ENCODE assay signal across 17 cellular contexts in the genomic region with DNA sequence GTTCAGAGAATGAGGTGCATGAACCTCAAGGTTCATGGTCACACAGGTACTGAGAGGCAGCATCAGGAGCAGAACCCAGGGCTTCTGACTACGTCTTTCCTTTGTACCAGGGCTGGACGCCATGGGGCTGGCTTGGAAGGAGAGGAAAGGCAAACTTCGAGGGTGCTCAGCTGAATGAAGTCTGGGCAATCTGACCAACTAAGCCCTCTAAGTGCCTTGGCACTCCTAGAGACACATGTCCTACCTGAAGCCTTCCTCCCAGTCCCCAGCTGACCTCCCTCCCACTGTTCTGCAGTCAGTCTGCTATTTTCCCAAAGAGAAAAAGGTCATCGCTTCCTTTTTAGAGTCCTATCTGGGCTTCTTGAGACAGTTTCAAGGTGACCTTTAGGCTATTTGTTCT. TPM values are rescaled to one million over a fixed set of nuclear protein-coding genes. Genes with fewer than 3 reads are reported as not detected.
DNase-seq lines count a peak whose midpoint lies in the region; ATAC-seq and TF ChIP-seq lines count a peak whose summit lies in the region.
"Had no signal": no experiment of that assay in that cellular context is flagged by ENCODE, and none has a peak within 500 bp of the region (broad histone marks: within the 10 kb centered on the region; RNA-seq: fewer than 3 reads in every experiment).

No MANE protein-coding gene starts in this region.

- H3K4me1 ChIP-seq in psoas muscle, result peaks cover 80% of the 10 kb centered on the region
- H3K4me1 ChIP-seq in HAP-1, result peaks cover 23% of the 10 kb centered on the region

- no peaks in the 10 kb centered on the region for H3K36me3 Mint-ChIP-seq in natural killer cell
- H3K36me3 Mint-ChIP-seq in natural killer cell treated with Interleukin-12 subunit alpha and Interleukin-12 subunit beta and Interleukin-15 and Interleukin-18, amount 100 ng/mL, for 72 hours, result no peaks in the 10 kb centered on the region

- H3K27me3 ChIP-seq in psoas muscle (ENCODE audit: insufficient read depth in 3 of 3, low read length in 2 of 3) (no peaks in the 10 kb centered on the region), HAP-1 (ENCODE audit: low read depth) (no peaks in the 10 kb centered on the region)
- H3K27me3 ChIP-seq: uterus had no signal

- peaks cover 52 to 62% of the 10 kb centered on the region in 2 donors for H3K4me1 Mint-ChIP-seq in natural killer cell
- peaks cover 44 to 62% of the 10 kb centered on the region in 2 donors for H3K4me1 Mint-ChIP-seq in natural killer cell treated with Interleukin-12 subunit alpha and Interleukin-12 subunit beta and Interleukin-15 and Interleukin-18, amount 100 ng/mL, for 72 hours (ENCODE audit: low read depth in 2 of 2)

- H3K27ac ChIP-seq in cingulate gyrus (ENCODE audit: low read depth, low read length), result peak overlapping the region; percentile 40
- H3K27ac ChIP-seq in psoas muscle, result peak overlapping the region; percentile 56

- H3K4me3 ChIP-seq in psoas muscle (no peak overlapping the region), HAP-1 (no peak overlapping the region)
- H3K4me3 ChIP-seq: uterus had no signal

- no peak for TF ChIP-seq CTCF in natural killer cell (IDR thresholded peaks at IDR 0.05)
- TF ChIP-seq CTCF in psoas muscle (IDR thresholded peaks at IDR 0.05), result no peak

- no peaks in the 10 kb centered on the region for H3K27me3 Mint-ChIP-seq in natural killer cell (ENCODE audit: low read depth in 2 of 2)
- H3K27me3 Mint-ChIP-seq in natural killer cell treated with Interleukin-12 subunit alpha and Interleukin-12 subunit beta and Interleukin-15 and Interleukin-18, amount 100 ng/mL, for 72 hours, result no peaks in the 10 kb centered on the region

- H3K9me3 ChIP-seq in psoas muscle (no peaks in the 10 kb centered on the region), HAP-1 (no peaks in the 10 kb centered on the region)
- H3K9me3 ChIP-seq: Caco-2, uterus had no signal

- H3K4me3 Mint-ChIP-seq in natural killer cell, result no peak overlapping the region
- no peak overlapping the region for H3K4me3 Mint-ChIP-seq in natural killer cell treated with Interleukin-12 subunit alpha and Interleukin-12 subunit beta and Interleukin-15 and Interleukin-18, amount 100 ng/mL, for 72 hours

- intact Hi-C loops in natural killer cell (cut with micrococcal nuclease) (loop anchor here (10.0 kb wide), 1 partner anchor 1585 kb away; a partner anchor contains a TSS), psoas muscle (cut with DNase I) (loop anchor here (5.0 kb wide), 1 partner anchor 32 kb away; no protein-coding TSS in a partner anchor)

- no peak for ATAC-seq in natural killer cell
- no peak for ATAC-seq in natural killer cell treated with Interleukin-12 subunit alpha and Interleukin-12 subunit beta and Interleukin-15 and Interleukin-18, amount 100 ng/mL, for 72 hours
- ATAC-seq in psoas muscle, result no peak
- ATAC-seq: activated naive CD4-positive, alpha-beta T cell treated with anti-CD3 and anti-CD28 coated beads, Interleukin-2, amount 50 U/mL, for 72 hours had no signal

- no peak for DNase-seq in natural killer cell
- DNase-seq in natural killer cell treated with Interleukin-12 subunit alpha and Interleukin-12 subunit beta and Interleukin-15 and Interleukin-18, amount 100 ng/mL, for 72 hours (ENCODE audit: low spot score), result no peak
- no peak for DNase-seq in psoas muscle
- DNase-seq in hepatic stellate cell (ENCODE audit: low spot score), result no peak
- no peak for DNase-seq in HAP-1 (ENCODE audit: low spot score in 2 of 2)
- DNase-seq in activated naive CD4-positive, alpha-beta T cell treated with anti-CD3 and anti-CD28 coated beads, Interleukin-2, amount 50 U/mL, for 16 hours, result no peak
- no peak for DNase-seq in islet precursor cell
- DNase-seq: activated CD4-positive, alpha-beta T cell treated with anti-CD3 and anti-CD28 coated beads, Interleukin-2, amount 50 U/mL, for 1 hour; Caco-2; effector memory CD4-positive, alpha-beta T cell; NCI-H187 treated with DMSO at 0.1 percent for 48 hours; NCI-H510A; stimulated activated CD4-positive, alpha-beta T cell treated with anti-CD3 and anti-CD28 coated beads, Interleukin-12 subunit alpha, Interleukin-12 subunit beta, amount 100 ng/mL, for 4 hours; stimulated activated naive CD4-positive, alpha-beta T cell treated with Interleukin-2 at 50 U/mL for 16 hours; uterus had no signal

- H3K27ac Mint-ChIP-seq in natural killer cell, result peak overlapping the region; percentile 26 to 51
- peak overlapping the region in 1 of 2 donors; percentile 55 for H3K27ac Mint-ChIP-seq in natural killer cell treated with Interleukin-12 subunit alpha and Interleukin-12 subunit beta and Interleukin-15 and Interleukin-18, amount 100 ng/mL, for 72 hours

- H3K36me3 ChIP-seq in psoas muscle (ENCODE audit: insufficient read depth in 1 of 2, low read depth in 1 of 2) (no peaks in the 10 kb centered on the region), HAP-1 (replicated peaks) (no peaks in the 10 kb centered on the region)
- H3K36me3 ChIP-seq: uterus had no signal

- 62 to 86% (median 76%) methylated on average over 4 of the region's 4 CpGs for WGBS in psoas muscle, 3 donors

- H3K9me3 Mint-ChIP-seq in natural killer cell, result no peaks in the 10 kb centered on the region
- no peaks in the 10 kb centered on the region for H3K9me3 Mint-ChIP-seq in natural killer cell treated with Interleukin-12 subunit alpha and Interleukin-12 subunit beta and Interleukin-15 and Interleukin-18, amount 100 ng/mL, for 72 hours
- H3K9me3 Mint-ChIP-seq: activated naive CD4-positive, alpha-beta T cell treated with anti-CD3 and anti-CD28 coated beads, Interleukin-2, amount 50 U/mL, for 72 hours had no signal

- in situ Hi-C loops in HAP-1 (cut with MboI; ENCODE audit: low sequenced_read_pairs), result no loop called here

RNA-seq across cellular contexts. Expression of a gene that starts 5.2 kb away (rescaled TPM):
- total RNA-seq in natural killer cell (10 to 100 TPM; 26.5 to 37.4 (median 29.4) TPM), psoas muscle (10 to 100 TPM in 1 of 4 donors, 1 to 10 TPM in 3; 5.2 to 14.3 (median 7.7) TPM)
- 10 to 100 TPM; 25.3 to 31.4 TPM for total RNA-seq in natural killer cell treated with Interleukin-12 subunit alpha and Interleukin-12 subunit beta and Interleukin-15 and Interleukin-18, amount 100 ng/mL, for 72 hours
- polyA plus RNA-seq in psoas muscle, result 10 to 100 TPM in 1 of 3 donors, 1 to 10 TPM in 2; 2.3 to 17.0 (median 3.8) TPM
